29 cellular contexts compared by ENCODE assay signal in genomic region chr20:25481235-25481917, GRCh38.
DNase-seq lines count a peak whose midpoint lies in the region; ATAC-seq and TF ChIP-seq lines count a peak whose summit lies in the region.
"Had no signal": no experiment of that assay in that cellular context is flagged by ENCODE, and none has a peak within 500 bp of the region (broad histone marks: within the 10 kb centered on the region; RNA-seq: fewer than 3 reads in every experiment).

No MANE protein-coding gene starts in this region.

- POLR2A ChIA-PET in RWPE1 (lab: Yijun Ruan, JAX; ENCODE audit: low non-redundant PET) = no interaction called here
- POLR2A ChIA-PET in activated CD4-positive, alpha-beta T cell treated with anti-CD3 and anti-CD28 coated beads for 36 hours (lab: Charles Lee) = no interaction called here

- H3K9ac ChIP-seq in DND-41 (ENCODE audit: low read depth, low read length) = no peak overlapping the region

- no peak overlapping the region for H3K27ac Mint-ChIP-seq in activated CD4-positive, alpha-beta T cell treated with anti-CD3 and anti-CD28 coated beads for 36 hours
- H3K27ac Mint-ChIP-seq: activated CD4-positive, alpha-beta memory T cell treated with anti-CD3 and anti-CD28 coated beads for 36 hours; activated naive CD4-positive, alpha-beta T cell treated with anti-CD3 and anti-CD28 coated beads, Interleukin-2, amount 50 U/mL, for 24 hours; activated T-helper 17 cell treated with anti-CD3 and anti-CD28 coated beads, Interleukin-2, amount 50 U/mL, for 72 hours; CD4-positive, CD25-positive, alpha-beta regulatory T cell; nephron; T-helper 1 cell treated with Interleukin-12 subunit alpha and Interleukin-12 subunit beta and Interleukin-4 antibody, amounts not matched to agents 30 μg/mL and 1 μg/mL, for 36 hours had no signal

- no peak overlapping the region for H3K4me3 Mint-ChIP-seq in activated CD4-positive, alpha-beta T cell treated with anti-CD3 and anti-CD28 coated beads for 36 hours
- H3K4me3 Mint-ChIP-seq: activated CD4-positive, alpha-beta memory T cell treated with anti-CD3 and anti-CD28 coated beads for 36 hours; activated naive CD4-positive, alpha-beta T cell treated with anti-CD3 and anti-CD28 coated beads, Interleukin-2, amount 50 U/mL, for 24 hours; activated T-helper 17 cell treated with anti-CD3 and anti-CD28 coated beads, Interleukin-2, amount 50 U/mL, for 72 hours; CD4-positive, CD25-positive, alpha-beta regulatory T cell; nephron; T-helper 1 cell treated with Interleukin-12 subunit alpha and Interleukin-12 subunit beta and Interleukin-4 antibody, amounts not matched to agents 30 μg/mL and 1 μg/mL, for 36 hours had no signal

- H3K36me3 Mint-ChIP-seq in activated CD4-positive, alpha-beta T cell treated with anti-CD3 and anti-CD28 coated beads for 36 hours (ENCODE audit: low read depth) = no peaks in the 10 kb centered on the region
- H3K36me3 Mint-ChIP-seq: activated CD4-positive, alpha-beta memory T cell treated with anti-CD3 and anti-CD28 coated beads for 36 hours; activated naive CD4-positive, alpha-beta T cell treated with anti-CD3 and anti-CD28 coated beads, Interleukin-2, amount 50 U/mL, for 24 hours; CD4-positive, CD25-positive, alpha-beta regulatory T cell had no signal

- H2AFZ ChIP-seq in DND-41 (ENCODE audit: low read depth, low read length) = no peak overlapping the region
- no peak overlapping the region for H2AFZ ChIP-seq in osteoblast (ENCODE audit: low read length)

- no peaks in the 10 kb centered on the region for H3K27me3 Mint-ChIP-seq in activated CD4-positive, alpha-beta T cell treated with anti-CD3 and anti-CD28 coated beads for 36 hours
- H3K27me3 Mint-ChIP-seq: activated CD4-positive, alpha-beta memory T cell treated with anti-CD3 and anti-CD28 coated beads for 36 hours; activated naive CD4-positive, alpha-beta T cell treated with anti-CD3 and anti-CD28 coated beads, Interleukin-2, amount 50 U/mL, for 24 hours; activated T-helper 17 cell treated with anti-CD3 and anti-CD28 coated beads, Interleukin-2, amount 50 U/mL, for 72 hours had no signal

- CTCF ChIA-PET in RWPE1 (lab: Yijun Ruan, JAX) = no interaction called here
- CTCF ChIA-PET in activated CD4-positive, alpha-beta T cell treated with anti-CD3 and anti-CD28 coated beads for 36 hours (lab: Charles Lee) = interaction anchor here (0.6 kb wide), 1 partner anchor 415 kb away, joined by 3 read pairs; no protein-coding TSS in a partner anchor

- H3K4me1 Mint-ChIP-seq in activated CD4-positive, alpha-beta T cell treated with anti-CD3 and anti-CD28 coated beads for 36 hours = peaks cover 22% of the 10 kb centered on the region

- H3K4me2 ChIP-seq in DND-41 (ENCODE audit: insufficient read depth, low read length) = no peak overlapping the region
- no peak overlapping the region for H3K4me2 ChIP-seq in osteoblast (ENCODE audit: insufficient read depth, low read length)

- H3K9me3 ChIP-seq in DND-41 (ENCODE audit: insufficient read depth, low read length, severe bottlenecking) (no peaks in the 10 kb centered on the region), osteoblast (ENCODE audit: low read depth, low read length) (no peaks in the 10 kb centered on the region)
- H3K9me3 ChIP-seq: pancreas, right atrium auricular region, tibial nerve had no signal

- H3K27ac ChIP-seq in DND-41 (ENCODE audit: low read length) (peak overlapping the region; percentile 15; the same call in 1 of the 2 replicates), RWPE1 (peak overlapping the region; percentile 23), osteoblast (ENCODE audit: low read depth, low read length) (no peak overlapping the region)
- H3K27ac ChIP-seq: pancreas, right atrium auricular region, SK-N-MC, tibial nerve had no signal

- intact Hi-C loops in activated CD4-positive, alpha-beta T cell treated with anti-CD3 and anti-CD28 coated beads for 36 hours (cut with DNase I, micrococcal nuclease) = loop anchor here in 1 of 2 experiments (10.0 kb wide), 1 partner anchor 103 kb away; the partner anchor contains the start of gene NINL

- H3K4me1 ChIP-seq in DND-41 (ENCODE audit: insufficient read depth, low read length) (peaks cover 40% of the 10 kb centered on the region), osteoblast (ENCODE audit: insufficient read depth, low read length) (no peaks in the 10 kb centered on the region)
- H3K4me1 ChIP-seq: pancreas, tibial nerve had no signal

- H3K27me3 ChIP-seq in DND-41 (ENCODE audit: insufficient read depth, low read length, poor library complexity) = no peaks in the 10 kb centered on the region
- no peaks in the 10 kb centered on the region for H3K27me3 ChIP-seq in osteoblast (ENCODE audit: insufficient read depth, low read length)
- H3K27me3 ChIP-seq: pancreas, right atrium auricular region, tibial nerve had no signal

- H3K36me3 ChIP-seq in DND-41 (ENCODE audit: insufficient read depth, low read length) = peaks cover 52% of the 10 kb centered on the region
- peaks cover 7% of the 10 kb centered on the region for H3K36me3 ChIP-seq in osteoblast (ENCODE audit: insufficient read depth, low read length)

- H3K79me2 ChIP-seq in DND-41 (ENCODE audit: insufficient read depth, low read length) = no peaks in the 10 kb centered on the region
- no peaks in the 10 kb centered on the region for H3K79me2 ChIP-seq in osteoblast (ENCODE audit: insufficient read depth, low read length)

- TF ChIP-seq CTCF in DND-41 (IDR thresholded peaks at IDR 0.05; ENCODE audit: borderline replicate concordance, extremely low read depth, low read length, poor library complexity, severe bottlenecking) (peak; percentile 18), RWPE1 (conservative IDR thresholded peaks at IDR 0.05; ENCODE audit: low read depth) (no peak), osteoblast (IDR thresholded peaks at IDR 0.05; ENCODE audit: extremely low read depth, low read depth, low read length) (peak; percentile 10)

- DNase-seq in DND-41 (no peak), RWPE1 (ENCODE audit: low spot score) (no peak), osteoblast (ENCODE audit: insufficient read length, low spot score, missing footprints) (peak; percentile 66), NAMALWA (ENCODE audit: low spot score) (no peak), NCI-H1694 treated with DMSO at 0.1 percent for 48 hours (lab: John Stamatoyannopoulos, UW) (no peak)
- no peak for DNase-seq in activated CD4-positive, alpha-beta T cell treated with anti-CD3 and anti-CD28 coated beads for 36 hours
- DNase-seq: activated CD4-positive, alpha-beta memory T cell treated with anti-CD3 and anti-CD28 coated beads for 36 hours; amygdala; caudate nucleus; CD4-positive, CD25-positive, alpha-beta regulatory T cell; dermis blood vessel endothelial cell; head of caudate nucleus; NCI-H1092 treated with DMSO at 0.1 percent for 48 hours; NCI-H2081 treated with DMSO at 0.1 percent for 48 hours; NCI-H748 treated with DMSO at 0.1 percent for 48 hours; pancreas; RPMI8226; stimulated activated CD4-positive, alpha-beta T cell treated with anti-CD3 and anti-CD28 coated beads, Interleukin-2, amount 100 ng/mL, for 24 hours had no signal

- H3K4me3 ChIP-seq in DND-41 (ENCODE audit: low read depth in 1 of 2, low read length in 2 of 2) (no peak overlapping the region), osteoblast (ENCODE audit: insufficient read depth, low read length) (no peak overlapping the region)
- H3K4me3 ChIP-seq: GM12878, lung, pancreas, right atrium auricular region, SK-N-MC, tibial nerve had no signal

- H4K20me1 ChIP-seq in DND-41 (ENCODE audit: insufficient read depth, low read length) (no peaks in the 10 kb centered on the region), osteoblast (ENCODE audit: insufficient read depth, low read length) (no peaks in the 10 kb centered on the region)

- H3K9me3 Mint-ChIP-seq in activated CD4-positive, alpha-beta T cell treated with anti-CD3 and anti-CD28 coated beads for 36 hours (ENCODE audit: low read depth) = no peaks in the 10 kb centered on the region
- H3K9me3 Mint-ChIP-seq: activated CD4-positive, alpha-beta memory T cell treated with anti-CD3 and anti-CD28 coated beads for 36 hours; activated naive CD4-positive, alpha-beta T cell treated with anti-CD3 and anti-CD28 coated beads, Interleukin-2, amount 50 U/mL, for 24 hours; activated T-helper 17 cell treated with anti-CD3 and anti-CD28 coated beads, Interleukin-2, amount 50 U/mL, for 72 hours; CD4-positive, CD25-positive, alpha-beta regulatory T cell; nephron; T-helper 1 cell treated with Interleukin-12 subunit alpha and Interleukin-12 subunit beta and Interleukin-4 antibody, amounts not matched to agents 30 μg/mL and 1 μg/mL, for 36 hours had no signal

- ATAC-seq in DND-41 (ENCODE audit: insufficient read depth, low read depth) (no peak), esophagus mucosa (peak; percentile 62)
- no peak for ATAC-seq in activated CD4-positive, alpha-beta T cell treated with anti-CD3 and anti-CD28 coated beads for 36 hours
- ATAC-seq: activated CD4-positive, CD25-positive, alpha-beta regulatory T cell treated with anti-CD3 and anti-CD28 coated beads, Interleukin-2, amount 50 U/mL, for 24 hours; activated T-helper 17 cell treated with anti-CD3 and anti-CD28 coated beads, Interleukin-2, amount 50 U/mL, for 72 hours; GM12878; pancreas had no signal
